24 cellular contexts compared by ENCODE assay signal in genomic region chr16:89377446-89377838, GRCh38.
DNase-seq lines count a peak whose midpoint lies in the region; ATAC-seq and TF ChIP-seq lines count a peak whose summit lies in the region.
"Had no signal": no experiment of that assay in that cellular context is flagged by ENCODE, and none has a peak within 500 bp of the region (broad histone marks: within the 10 kb centered on the region; RNA-seq: fewer than 3 reads in every experiment).

No MANE protein-coding gene starts in this region.

- H3K27ac Mint-ChIP-seq in activated CD8-positive, alpha-beta memory T cell treated with anti-CD3 and anti-CD28 coated beads, Interleukin-2, amount 10 ng/mL, durations not matched to agents 7 days and 5 days, result peak overlapping the region; percentile 22
- peak overlapping the region; percentile 15 for H3K27ac Mint-ChIP-seq in Calu3 (ENCODE audit: unreplicated experiment)
- peak overlapping the region; percentile 28 for H3K27ac Mint-ChIP-seq in glutamatergic neuron (ENCODE audit: unreplicated experiment)
- H3K27ac Mint-ChIP-seq in stimulated activated effector memory CD8-positive, alpha-beta T cell treated with anti-CD3 and anti-CD28 coated beads, Interleukin-12 subunit alpha, Interleukin-12 subunit beta, amount 100 ng/mL, for 72 hours, result peak overlapping the region; percentile 78

- no peak overlapping the region for H3K27ac ChIP-seq in spleen
- H3K27ac ChIP-seq: A549, brain microvascular endothelial cell, heart left ventricle, right atrium auricular region, upper lobe of left lung had no signal

- H3K9me3 ChIP-seq in spleen, result peaks cover 0 to 14% (median 10%) of the 10 kb centered on the region in 8 donors
- H3K9me3 ChIP-seq: adrenal gland, MG63, right atrium auricular region had no signal

- peaks cover 33% of the 10 kb centered on the region for H3K36me3 Mint-ChIP-seq in activated CD8-positive, alpha-beta memory T cell treated with anti-CD3 and anti-CD28 coated beads, Interleukin-2, amount 10 ng/mL, durations not matched to agents 7 days and 5 days
- H3K36me3 Mint-ChIP-seq in Calu3 (ENCODE audit: insufficient read depth, unreplicated experiment) (peaks cover 59% of the 10 kb centered on the region), glutamatergic neuron (ENCODE audit: unreplicated experiment) (no peaks in the 10 kb centered on the region)
- peaks cover 24% of the 10 kb centered on the region for H3K36me3 Mint-ChIP-seq in stimulated activated effector memory CD8-positive, alpha-beta T cell treated with anti-CD3 and anti-CD28 coated beads, Interleukin-12 subunit alpha, Interleukin-12 subunit beta, amount 100 ng/mL, for 72 hours
- H3K36me3 Mint-ChIP-seq: WTC11 had no signal

- intact Hi-C loops in Calu3 (cut with micrococcal nuclease; ENCODE audit: unreplicated experiment) (no loop called here), spleen (cut with DNase I; ENCODE audit: low total_unique reads) (no loop called here)

- CTCF ChIA-PET in activated CD8-positive, alpha-beta memory T cell treated with anti-CD3 and anti-CD28 coated beads, Interleukin-2, amount 10 ng/mL, durations not matched to agents 7 days and 5 days (lab: Charles Lee), result interaction anchor here (1.4 kb wide), 1 partner anchor 25 kb away, joined by 3 read pairs; no protein-coding TSS in a partner anchor
- CTCF ChIA-PET in Calu3 (lab: Charles Lee), result interaction anchor here (0.6 kb wide), 1 partner anchor 39 kb away, joined by 6 read pairs; no protein-coding TSS in a partner anchor

- no peak for TF ChIP-seq POLR2A in spleen (IDR thresholded peaks at IDR 0.05)

- no peak for DNase-seq in activated CD8-positive, alpha-beta memory T cell treated with anti-CD3 and anti-CD28 coated beads, Interleukin-2, amount 10 ng/mL, durations not matched to agents 7 days and 5 days
- DNase-seq in activated CD8-positive, alpha-beta memory T cell treated with anti-CD3 and anti-CD28 coated beads, Interleukin-2, amount 50 U/mL, for 4 hours, result no peak
- DNase-seq in Calu3 (no peak), glutamatergic neuron (no peak), activated gamma-delta T cell (lab: John Stamatoyannopoulos, UW) (no peak), spleen (no peak)
- DNase-seq in stimulated activated effector memory CD8-positive, alpha-beta T cell treated with anti-CD3 and anti-CD28 coated beads, Interleukin-12 subunit alpha, Interleukin-12 subunit beta, amount 100 ng/mL, for 72 hours (ENCODE audit: low spot score in 2 of 2), result no peak
- DNase-seq: adrenal gland; brain microvascular endothelial cell; effector CD4-positive, alpha-beta T cell; heart left ventricle; left cardiac atrium; mesenchymal stem cell; MG63; NCI-H1417; NCI-H446 treated with DMSO at 0.1 percent for 48 hours; OCI-M1; stimulated activated CD4-positive, alpha-beta T cell treated with anti-CD3 and anti-CD28 coated beads, Interleukin-4, amount 100 ng/mL, for 1 hour; T1000; upper lobe of left lung had no signal

- peaks cover 3% of the 10 kb centered on the region for H3K9me3 Mint-ChIP-seq in activated CD8-positive, alpha-beta memory T cell treated with anti-CD3 and anti-CD28 coated beads, Interleukin-2, amount 10 ng/mL, durations not matched to agents 7 days and 5 days (ENCODE audit: low read depth)
- H3K9me3 Mint-ChIP-seq in Calu3 (ENCODE audit: low read depth, unreplicated experiment) (peaks cover 8% of the 10 kb centered on the region), glutamatergic neuron (ENCODE audit: unreplicated experiment) (peaks cover 23% of the 10 kb centered on the region)
- no peaks in the 10 kb centered on the region for H3K9me3 Mint-ChIP-seq in stimulated activated effector memory CD8-positive, alpha-beta T cell treated with anti-CD3 and anti-CD28 coated beads, Interleukin-12 subunit alpha, Interleukin-12 subunit beta, amount 100 ng/mL, for 72 hours
- H3K9me3 Mint-ChIP-seq: WTC11 had no signal

- no peak overlapping the region for H3K4me3 ChIP-seq in spleen
- H3K4me3 ChIP-seq: A549, adrenal gland, heart left ventricle, MG63, right atrium auricular region, upper lobe of left lung had no signal

- H3K27me3 Mint-ChIP-seq in activated CD8-positive, alpha-beta memory T cell treated with anti-CD3 and anti-CD28 coated beads, Interleukin-2, amount 10 ng/mL, durations not matched to agents 7 days and 5 days, result no peaks in the 10 kb centered on the region
- H3K27me3 Mint-ChIP-seq in Calu3 (ENCODE audit: unreplicated experiment) (no peaks in the 10 kb centered on the region), glutamatergic neuron (ENCODE audit: unreplicated experiment) (peaks cover 11% of the 10 kb centered on the region)

- TF ChIP-seq CTCF in Calu3 (IDR thresholded peaks at IDR 0.05; ENCODE audit: unreplicated experiment) (no peak), glutamatergic neuron (IDR thresholded peaks at IDR 0.05; ENCODE audit: partially characterized antibody, unreplicated experiment) (no peak), spleen (IDR thresholded peaks at IDR 0.05 in 8 of 11, conservative IDR thresholded peaks at IDR 0.05 in 3 of 11) (no peak)

- H3K4me1 Mint-ChIP-seq in activated CD8-positive, alpha-beta memory T cell treated with anti-CD3 and anti-CD28 coated beads, Interleukin-2, amount 10 ng/mL, durations not matched to agents 7 days and 5 days, result peaks cover 59% of the 10 kb centered on the region
- H3K4me1 Mint-ChIP-seq in Calu3 (ENCODE audit: low read depth, unreplicated experiment) (peaks cover 47% of the 10 kb centered on the region), glutamatergic neuron (ENCODE audit: low read depth, unreplicated experiment) (peaks cover 69% of the 10 kb centered on the region)
- peaks cover 68% of the 10 kb centered on the region for H3K4me1 Mint-ChIP-seq in stimulated activated effector memory CD8-positive, alpha-beta T cell treated with anti-CD3 and anti-CD28 coated beads, Interleukin-12 subunit alpha, Interleukin-12 subunit beta, amount 100 ng/mL, for 72 hours

- no peaks in the 10 kb centered on the region for H3K27me3 ChIP-seq in spleen (replicated peaks in 1 of 7)
- H3K27me3 ChIP-seq: adrenal gland, brain microvascular endothelial cell, heart left ventricle, MG63, right atrium auricular region, upper lobe of left lung had no signal

- no TSS peak for BruUV-seq in Calu3 (replicated peaks; lab: Mats Ljungman, UMichigan)

- H3K36me3 ChIP-seq in spleen, result peaks cover 0 to 9% (median 0%) of the 10 kb centered on the region in 6 donors
- H3K36me3 ChIP-seq: adrenal gland, brain microvascular endothelial cell, MG63, right atrium auricular region, upper lobe of left lung had no signal

- no peak for ATAC-seq in activated CD8-positive, alpha-beta memory T cell treated with anti-CD3 and anti-CD28 coated beads, Interleukin-2, amount 10 ng/mL, durations not matched to agents 7 days and 5 days
- ATAC-seq in stimulated activated effector memory CD8-positive, alpha-beta T cell treated with anti-CD3 and anti-CD28 coated beads, Interleukin-12 subunit alpha, Interleukin-12 subunit beta, amount 100 ng/mL, for 72 hours, result peak; percentile 63
- no peak for ATAC-seq in GM18517 (IDR thresholded peaks at IDR 0.05; ENCODE audit: unreplicated experiment)
- ATAC-seq: A549, left cardiac atrium, WTC11 had no signal

- no peak overlapping the region for H3K4me3 Mint-ChIP-seq in activated CD8-positive, alpha-beta memory T cell treated with anti-CD3 and anti-CD28 coated beads, Interleukin-2, amount 10 ng/mL, durations not matched to agents 7 days and 5 days
- H3K4me3 Mint-ChIP-seq in Calu3 (ENCODE audit: low read depth, unreplicated experiment) (no peak overlapping the region), glutamatergic neuron (ENCODE audit: unreplicated experiment) (no peak overlapping the region)
- H3K4me3 Mint-ChIP-seq in stimulated activated effector memory CD8-positive, alpha-beta T cell treated with anti-CD3 and anti-CD28 coated beads, Interleukin-12 subunit alpha, Interleukin-12 subunit beta, amount 100 ng/mL, for 72 hours, result no peak overlapping the region
- H3K4me3 Mint-ChIP-seq: WTC11 had no signal

- H3K4me1 ChIP-seq in spleen, result peaks cover 17 to 100% (median 78%) of the 10 kb centered on the region in 6 donors

- 84 to 90% (median 87%) methylated on average over 8 of the region's 8 CpGs for WGBS in spleen, 5 donors

Comparison
In these comparisons a context has a peak if more than half of its experiments do, and no peak if none do; other contexts are left out.
1. H3K27ac Mint-ChIP-seq: peak in every context shown above with its lines; median percentile 78 in stimulated activated effector memory CD8-positive, alpha-beta T cell treated with anti-CD3 and anti-CD28 coated beads, Interleukin-12 subunit alpha, Interleukin-12 subunit beta, amount 100 ng/mL, for 72 hours; 28 in glutamatergic neuron; 22 in activated CD8-positive, alpha-beta memory T cell treated with anti-CD3 and anti-CD28 coated beads, Interleukin-2, amount 10 ng/mL, durations not matched to agents 7 days and 5 days; 15 in Calu3.